In genomic region chr11:125165111-125165663, GRCh38 we compare ENCODE assay signal across 8 cellular contexts. TPM values are rescaled to one million over a fixed set of nuclear protein-coding genes. Genes with fewer than 3 reads are reported as not detected.
DNase-seq lines count a peak whose midpoint lies in the region; ATAC-seq and TF ChIP-seq lines count a peak whose summit lies in the region.

No MANE protein-coding gene starts in this region.

- peak overlapping the region; percentile 99 for H3K4me3 Mint-ChIP-seq in T-helper 17 cell
- H3K4me3 Mint-ChIP-seq in endothelial cell (ENCODE audit: unreplicated experiment), result peak overlapping the region; percentile 100

- DNase-seq in BJ (ENCODE audit: low read depth) (no peak), T-helper 17 cell (no peak), endothelial cell (ENCODE audit: low spot score) (peak; percentile 39)

- no peaks in the 10 kb centered on the region for H3K9me3 Mint-ChIP-seq in endothelial cell (ENCODE audit: unreplicated experiment)

- CTCF ChIA-PET in BJ (lab: Yijun Ruan, JAX), result interaction anchor here (0.9 to 1.8 kb wide), 5 partner anchors 9 to 239 kb away, joined by 3 to 6 read pairs (median 4); no protein-coding TSS in a partner anchor

- H3K27me3 Mint-ChIP-seq in T-helper 17 cell (peaks cover 77% of the 10 kb centered on the region), endothelial cell (ENCODE audit: unreplicated experiment) (peaks cover 19% of the 10 kb centered on the region)

- peak; percentile 28 for ATAC-seq in GM19351 (IDR thresholded peaks at IDR 0.05; ENCODE audit: unreplicated experiment)
- ATAC-seq in T-helper 17 cell, result peak; percentile 12
- ATAC-seq in HG02840 (IDR thresholded peaks at IDR 0.05; ENCODE audit: low FRiP score, unreplicated experiment), result no peak
- ATAC-seq in GM19328 (IDR thresholded peaks at IDR 0.05; ENCODE audit: unreplicated experiment), result no peak
- ATAC-seq in GM19397 (IDR thresholded peaks at IDR 0.05; ENCODE audit: unreplicated experiment), result no peak

- H3K4me3 ChIP-seq in BJ (ENCODE audit: low read depth, low read length) (peak overlapping the region; percentile 40), muscle layer of colon (ENCODE audit: low read depth in 1 of 2, low read length in 2 of 2) (peak overlapping the region; percentile 65 to 66)

- H3K9me3 ChIP-seq in T-helper 17 cell (ENCODE audit: control insufficient read depth, low read length, poor library complexity, severe bottlenecking) (no peaks in the 10 kb centered on the region), muscle layer of colon (ENCODE audit: low read length) (no peaks in the 10 kb centered on the region)

- peaks cover 13% of the 10 kb centered on the region for H3K36me3 Mint-ChIP-seq in T-helper 17 cell (ENCODE audit: low read depth)
- peaks cover 3% of the 10 kb centered on the region for H3K36me3 Mint-ChIP-seq in endothelial cell (ENCODE audit: low read depth, unreplicated experiment)

- peak overlapping the region; percentile 37 for H3K9ac ChIP-seq in muscle layer of colon (ENCODE audit: low read length)

- H3K4me1 Mint-ChIP-seq in T-helper 17 cell (peaks cover 21% of the 10 kb centered on the region), endothelial cell (ENCODE audit: unreplicated experiment) (peaks cover 50% of the 10 kb centered on the region)

- H3K27ac Mint-ChIP-seq in T-helper 17 cell (peak overlapping the region; percentile 84), endothelial cell (ENCODE audit: unreplicated experiment) (peak overlapping the region; percentile 88)

- H3K27me3 ChIP-seq in BJ (ENCODE audit: control insufficient read depth, insufficient read depth, low read length), result peaks cover 50% of the 10 kb centered on the region
- H3K27me3 ChIP-seq in muscle layer of colon (ENCODE audit: control insufficient read depth in 1 of 2, insufficient read depth in 2 of 2, low read length in 2 of 2), result no peaks in the 10 kb centered on the region

- POLR2A ChIA-PET in BJ (lab: Charles Lee), result no interaction called here

- H3K27ac ChIP-seq in muscle layer of colon (ENCODE audit: low read depth, low read length), result peak overlapping the region; percentile 76

- peaks cover 37% of the 10 kb centered on the region for H3K4me1 ChIP-seq in muscle layer of colon (ENCODE audit: insufficient read depth, low read length)

- H3K36me3 ChIP-seq in BJ (ENCODE audit: control insufficient read depth, insufficient read depth, low read length) (no peaks in the 10 kb centered on the region), muscle layer of colon (ENCODE audit: insufficient read depth, low read length) (no peaks in the 10 kb centered on the region)

- TF ChIP-seq CTCF in BJ (IDR thresholded peaks at IDR 0.05; ENCODE audit: insufficient read depth, low read depth, low read length), result no peak
- TF ChIP-seq CTCF in endothelial cell (IDR thresholded peaks at IDR 0.05; ENCODE audit: unreplicated experiment), result no peak

RNA-seq across cellular contexts. Expression of gene PKNOX2, which starts 0.6 kb away (rescaled TPM):
- 0.02 TPM in 1 of 2 replicates, not detected in the other for polyA plus RNA-seq in BJ (2011; rRNA removed)
- not detected in 2 replicates for polyA minus RNA-seq in BJ (2011; rRNA and poly(A)+ RNA removed)
- total RNA-seq in T-helper 17 cell (not detected), endothelial cell (ENCODE audit: unreplicated experiment) (41.8 TPM)

RNA-seq across cellular contexts. Expression of gene TMEM218, which starts 53.8 kb away (rescaled TPM):
- 15.1 and 20.6 TPM in 2 replicates for polyA plus RNA-seq in BJ (2011; rRNA removed)
- polyA minus RNA-seq in BJ (2011; rRNA and poly(A)+ RNA removed), result 5.6 and 6.1 TPM in 2 replicates
- total RNA-seq in T-helper 17 cell, result 1 to 10 TPM; 7.0 to 9.9 TPM
- 11.4 TPM for total RNA-seq in endothelial cell (ENCODE audit: unreplicated experiment)

Comparison
In these comparisons a context has a peak if more than half of its experiments do, and no peak if none do; other contexts are left out.
1. ATAC-seq: peak in GM19351 (single experiment) and T-helper 17 cell (single experiment); none in HG02840 (single experiment), GM19328 (single experiment) and GM19397 (single experiment).
2. RNA of gene PKNOX2, which starts 0.6 kb away (total RNA-seq): 41.8 TPM in endothelial cell (single experiment); not detected in T-helper 17 cell; every median in the first group is over 10 times any median in the second.